ENCODE assay signal across 1 cellular context in genomic region chr7:158582089-158582456, GRCh38.
TF ChIP-seq lines count a peak whose summit lies in the region.

No MANE protein-coding gene starts in this region.

TF ChIP-seq in HepG2, 621 proteins besides CTCF, POLR2A, EP300 and RAD21:
- no peak for TF ChIP-seq ATF6 (CRISPR knock-in tag; conservative IDR thresholded peaks at IDR 0.05)
- no peak for TF ChIP-seq TCF7L2 (IDR thresholded peaks at IDR 0.05; ENCODE audit: low read depth, low read length)
- TF ChIP-seq IRF2 (CRISPR knock-in tag; IDR thresholded peaks at IDR 0.05), result no peak
- no peak for TF ChIP-seq PAF1 (CRISPR knock-in tag; IDR thresholded peaks at IDR 0.05)
- TF ChIP-seq ZNF556 (CRISPR knock-in tag; IDR thresholded peaks at IDR 0.05; ENCODE audit: borderline replicate concordance), result 0 out of 2 replicates have a peak, but pooled peaks have one; percentile 40
- no peak for TF ChIP-seq ATF1 (CRISPR knock-in tag; IDR thresholded peaks at IDR 0.05)
- TF ChIP-seq TBX2 (CRISPR knock-in tag; IDR thresholded peaks at IDR 0.05; ENCODE audit: borderline replicate concordance), result no peak
- TF ChIP-seq ATF2 (CRISPR knock-in tag; IDR thresholded peaks at IDR 0.05), result no peak
- no peak for TF ChIP-seq ETV6 (CRISPR knock-in tag; conservative IDR thresholded peaks at IDR 0.05)
- TF ChIP-seq ZNF101 (CRISPR knock-in tag; IDR thresholded peaks at IDR 0.05; ENCODE audit: borderline replicate concordance, low read depth), result no peak
- 0 out of 2 replicates have a peak, but pooled peaks have one; percentile 4 for TF ChIP-seq ZNF503 (CRISPR knock-in tag; IDR thresholded peaks at IDR 0.05)
- TF ChIP-seq BORCS8-MEF2B (CRISPR knock-in tag; IDR thresholded peaks at IDR 0.05), result no peak
- 0 out of 2 replicates have a peak, but pooled peaks have one; percentile 42 for TF ChIP-seq ZNF770 (CRISPR knock-in tag; IDR thresholded peaks at IDR 0.05)
- no peak for TF ChIP-seq ZNF430 (CRISPR knock-in tag; IDR thresholded peaks at IDR 0.05)
- TF ChIP-seq SPEN (CRISPR knock-in tag; IDR thresholded peaks at IDR 0.05; ENCODE audit: low read depth), result no peak
- no peak for TF ChIP-seq CCDC6 (CRISPR knock-in tag; IDR thresholded peaks at IDR 0.05)
- TF ChIP-seq SMYD3 (CRISPR knock-in tag; IDR thresholded peaks at IDR 0.05), result no peak
- no peak for TF ChIP-seq ZNF580 (CRISPR knock-in tag; IDR thresholded peaks at IDR 0.05; ENCODE audit: borderline replicate concordance, low read depth)
- no peak for TF ChIP-seq SP140L (CRISPR knock-in tag; IDR thresholded peaks at IDR 0.05; ENCODE audit: borderline replicate concordance)
- TF ChIP-seq HNF1A (IDR thresholded peaks at IDR 0.05; ENCODE audit: low read depth), result no peak
- TF ChIP-seq HNF1A (CRISPR knock-in tag; IDR thresholded peaks at IDR 0.05; ENCODE audit: borderline replicate concordance), result peak; percentile 19; the same call in 1 of the 2 replicates
- no peak for TF ChIP-seq MLX (CRISPR knock-in tag; IDR thresholded peaks at IDR 0.05)
- 0 out of 2 replicates have a peak, but pooled peaks have one; percentile 23 for TF ChIP-seq ZSCAN12 (CRISPR knock-in tag; IDR thresholded peaks at IDR 0.05)
- no peak for TF ChIP-seq ZNF224 (CRISPR knock-in tag; IDR thresholded peaks at IDR 0.05)
- no peak for TF ChIP-seq IRX3 (CRISPR knock-in tag; IDR thresholded peaks at IDR 0.05; ENCODE audit: borderline replicate concordance, low read depth)
- TF ChIP-seq ZNF883 (CRISPR knock-in tag; IDR thresholded peaks at IDR 0.05; ENCODE audit: not compliant biosample characterization), result no peak
- TF ChIP-seq ZNF709 (CRISPR knock-in tag; IDR thresholded peaks at IDR 0.05), result no peak
- no peak for TF ChIP-seq BHLHE40 (IDR thresholded peaks at IDR 0.05; ENCODE audit: low read length)
- TF ChIP-seq ZNF597 (CRISPR knock-in tag; IDR thresholded peaks at IDR 0.05), result no peak
- TF ChIP-seq POLR2AphosphoS2 (IDR thresholded peaks at IDR 0.05; ENCODE audit: low read depth, low read length), result no peak
- no peak for TF ChIP-seq ATAD3A (CRISPR knock-in tag; IDR thresholded peaks at IDR 0.05)
- TF ChIP-seq HNF4G (IDR thresholded peaks at IDR 0.05; ENCODE audit: borderline replicate concordance, low read depth, low read length), result no peak
- no peak for TF ChIP-seq HNF4G (CRISPR knock-in tag; IDR thresholded peaks at IDR 0.05; ENCODE audit: borderline replicate concordance, low read depth)
- no peak for TF ChIP-seq SP1 (IDR thresholded peaks at IDR 0.05)
- no peak for TF ChIP-seq SP1 (CRISPR knock-in tag; IDR thresholded peaks at IDR 0.05)
- no peak for TF ChIP-seq RNF219 (CRISPR knock-in tag; IDR thresholded peaks at IDR 0.05)
- no peak for TF ChIP-seq ZNF367 (CRISPR knock-in tag; IDR thresholded peaks at IDR 0.05; ENCODE audit: borderline replicate concordance)
- no peak for TF ChIP-seq HOXA9 (CRISPR knock-in tag; IDR thresholded peaks at IDR 0.05; ENCODE audit: borderline replicate concordance)
- peak; percentile 58; the same call in 1 of the 2 replicates for TF ChIP-seq CHD4 (IDR thresholded peaks at IDR 0.05; ENCODE audit: borderline replicate concordance, low read length)
- no peak for TF ChIP-seq FIP1L1 (IDR thresholded peaks at IDR 0.05; ENCODE audit: borderline replicate concordance, insufficient read depth, low read depth, low read length)
TF ChIP-seq in HepG2: peak in this region for 6.
